Comparison of ENCODE assay signal across 8 cellular contexts in the genomic region with DNA sequence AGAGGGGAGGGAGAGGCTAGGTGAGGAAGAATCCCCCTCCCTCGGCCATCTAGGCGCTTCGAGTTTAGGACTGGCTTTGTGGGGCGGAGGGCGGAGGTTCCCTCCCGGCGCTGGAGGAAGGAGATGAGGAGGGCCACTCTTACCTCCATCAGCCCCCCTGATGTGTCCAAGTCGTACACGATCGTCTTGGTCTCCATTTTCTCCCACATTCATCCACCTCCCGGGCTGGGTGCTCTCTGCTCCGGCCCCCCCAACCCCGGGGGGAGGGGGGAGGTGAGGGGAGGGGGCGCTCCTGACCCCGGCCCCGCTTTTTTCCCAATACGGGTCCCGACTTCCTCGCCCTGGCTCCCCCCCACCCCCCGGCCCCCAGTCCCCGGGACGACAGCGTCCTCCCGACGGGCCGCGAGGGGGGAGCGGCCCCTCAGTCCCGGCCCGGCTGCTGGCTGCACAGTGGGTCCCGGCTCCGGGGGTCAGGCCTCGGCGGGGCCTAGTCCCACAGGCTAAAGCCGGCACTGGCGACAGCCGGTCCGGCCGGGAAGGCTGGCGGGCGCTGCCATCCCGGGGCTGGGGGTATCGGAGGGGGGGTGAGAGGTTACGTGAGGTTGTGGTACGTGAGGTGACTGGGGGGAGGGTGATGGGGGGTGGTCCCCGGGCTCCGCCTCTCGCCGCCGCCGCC. TPM values are rescaled to one million over a fixed set of nuclear protein-coding genes. Genes with fewer than 3 reads are reported as not detected.
DNase-seq lines count a peak whose midpoint lies in the region; ATAC-seq lines count a peak whose summit lies in the region.

No MANE protein-coding gene starts in this region.

- peaks cover 18% of the 10 kb centered on the region for H3K4me1 ChIP-seq in iPS-20b (ENCODE audit: insufficient read depth, low read length)

- H3K36me3 Mint-ChIP-seq in activated naive CD4-positive, alpha-beta T cell treated with anti-CD3 and anti-CD28 coated beads, Interleukin-2, amount 10 ng/mL, durations not matched to agents 7 days and 5 days, result peaks cover 25% of the 10 kb centered on the region
- peaks cover 48% of the 10 kb centered on the region for H3K36me3 Mint-ChIP-seq in activated T-helper 17 cell treated with anti-CD3 and anti-CD28 coated beads, Interleukin-2, amount 50 U/mL, for 72 hours (ENCODE audit: low read depth)

- peak overlapping the region; percentile 97 for H3K27ac Mint-ChIP-seq in activated naive CD4-positive, alpha-beta T cell treated with anti-CD3 and anti-CD28 coated beads, Interleukin-2, amount 10 ng/mL, durations not matched to agents 7 days and 5 days
- H3K27ac Mint-ChIP-seq in activated T-helper 17 cell treated with anti-CD3 and anti-CD28 coated beads, Interleukin-2, amount 50 U/mL, for 72 hours, result peak overlapping the region; percentile 80

- peaks cover 32% of the 10 kb centered on the region for H3K4me1 Mint-ChIP-seq in activated naive CD4-positive, alpha-beta T cell treated with anti-CD3 and anti-CD28 coated beads, Interleukin-2, amount 10 ng/mL, durations not matched to agents 7 days and 5 days
- H3K4me1 Mint-ChIP-seq in activated T-helper 17 cell treated with anti-CD3 and anti-CD28 coated beads, Interleukin-2, amount 50 U/mL, for 72 hours, result peaks cover 18% of the 10 kb centered on the region

- CTCF ChIA-PET in activated naive CD4-positive, alpha-beta T cell treated with anti-CD3 and anti-CD28 coated beads, Interleukin-2, amount 10 ng/mL, durations not matched to agents 7 days and 5 days (lab: Charles Lee), result interaction anchor here (0.6 to 4.1 kb wide), 9 partner anchors 14 to 225 kb away, joined by 3 to 21 read pairs (median 5); a partner anchor contains a TSS

- H3K9me3 Mint-ChIP-seq in activated naive CD4-positive, alpha-beta T cell treated with anti-CD3 and anti-CD28 coated beads, Interleukin-2, amount 10 ng/mL, durations not matched to agents 7 days and 5 days, result no peaks in the 10 kb centered on the region
- H3K9me3 Mint-ChIP-seq in activated T-helper 17 cell treated with anti-CD3 and anti-CD28 coated beads, Interleukin-2, amount 50 U/mL, for 72 hours, result no peaks in the 10 kb centered on the region

- H3K4me3 ChIP-seq in iPS-20b (ENCODE audit: low read length), result peak overlapping the region; percentile 84

- H3K36me3 ChIP-seq in iPS-20b (ENCODE audit: insufficient read depth, low read depth, low read length), result peaks cover 26% of the 10 kb centered on the region; the same call in 1 of the 2 replicates

- no peaks in the 10 kb centered on the region for H3K9me3 ChIP-seq in iPS-20b (ENCODE audit: insufficient read depth, low read depth, low read length)

- peak; percentile 0 for ATAC-seq in activated T-helper 17 cell treated with anti-CD3 and anti-CD28 coated beads, Interleukin-2, amount 50 U/mL, for 72 hours (replicated peaks)
- ATAC-seq in HG02610 (IDR thresholded peaks at IDR 0.05; ENCODE audit: unreplicated experiment), result no peak

- no peak for DNase-seq in activated naive CD4-positive, alpha-beta T cell treated with anti-CD3 and anti-CD28 coated beads, Interleukin-2, amount 10 ng/mL, durations not matched to agents 7 days and 5 days
- DNase-seq in activated naive CD4-positive, alpha-beta T cell treated with anti-CD3 and anti-CD28 coated beads, Interleukin-2, amount 50 U/mL, for 16 hours, result no peak
- DNase-seq in substantia nigra (lab: John Stamatoyannopoulos, UW), result peak in 2 of 49 donors; percentile 49 to 73
- DNase-seq in dermis blood vessel endothelial cell, result no peak
- DNase-seq in NCI-H128 (lab: John Stamatoyannopoulos, UW; ENCODE audit: unreplicated experiment), result no peak

- no peaks in the 10 kb centered on the region for H3K27me3 ChIP-seq in iPS-20b (ENCODE audit: insufficient read depth, low read length)

- peak overlapping the region; percentile 97 for H3K9ac ChIP-seq in iPS-20b (ENCODE audit: low read depth, low read length)

- H3K27me3 Mint-ChIP-seq in activated naive CD4-positive, alpha-beta T cell treated with anti-CD3 and anti-CD28 coated beads, Interleukin-2, amount 10 ng/mL, durations not matched to agents 7 days and 5 days, result peaks cover 3% of the 10 kb centered on the region
- H3K27me3 Mint-ChIP-seq in activated T-helper 17 cell treated with anti-CD3 and anti-CD28 coated beads, Interleukin-2, amount 50 U/mL, for 72 hours, result no peaks in the 10 kb centered on the region

- H3K4me3 Mint-ChIP-seq in activated naive CD4-positive, alpha-beta T cell treated with anti-CD3 and anti-CD28 coated beads, Interleukin-2, amount 10 ng/mL, durations not matched to agents 7 days and 5 days, result peak overlapping the region; percentile 94
- peak overlapping the region; percentile 97 for H3K4me3 Mint-ChIP-seq in activated T-helper 17 cell treated with anti-CD3 and anti-CD28 coated beads, Interleukin-2, amount 50 U/mL, for 72 hours

- H3K27ac ChIP-seq in iPS-20b (ENCODE audit: low read length) (peak overlapping the region; percentile 80), substantia nigra (ENCODE audit: low read depth, low read length, poor library complexity, severe bottlenecking) (peak overlapping the region; percentile 80)

RNA-seq across cellular contexts. Expression of a gene that starts 0.4 kb away (rescaled TPM):
- total RNA-seq in activated T-helper 17 cell treated with anti-CD3 and anti-CD28 coated beads, Interleukin-2, amount 50 U/mL, for 72 hours, result 10 to 100 TPM; 56.9 to 60.2 TPM
- 16.8 and 25.8 TPM in 2 replicates for total RNA-seq in dermis blood vessel endothelial cell

RNA-seq across cellular contexts. Expression of a gene that starts 48.0 kb away (rescaled TPM):
- 10 to 100 TPM; 24.9 to 82.1 TPM for total RNA-seq in activated T-helper 17 cell treated with anti-CD3 and anti-CD28 coated beads, Interleukin-2, amount 50 U/mL, for 72 hours
- total RNA-seq in dermis blood vessel endothelial cell, result 18.7 and 20.5 TPM in 2 replicates

RNA-seq across cellular contexts. Expression of a gene that starts 53.4 kb away (rescaled TPM):
- 100 to 1,000 TPM in 1 of 2 donors, 10 to 100 TPM in 1; 85.8 to 113 TPM for total RNA-seq in activated T-helper 17 cell treated with anti-CD3 and anti-CD28 coated beads, Interleukin-2, amount 50 U/mL, for 72 hours
- 130 and 195 TPM in 2 replicates for total RNA-seq in dermis blood vessel endothelial cell

RNA-seq across cellular contexts. Expression of a gene that starts 54.9 kb away (rescaled TPM):
- total RNA-seq in activated T-helper 17 cell treated with anti-CD3 and anti-CD28 coated beads, Interleukin-2, amount 50 U/mL, for 72 hours, result not detected
- not detected in 2 replicates for total RNA-seq in dermis blood vessel endothelial cell
